Comparison of ENCODE assay signal across 19 cellular contexts in genomic region chr12:49415426-49416040, GRCh38.
"Had no signal": no experiment of that assay in that cellular context is flagged by ENCODE, and none has a peak within 500 bp of the region (broad histone marks: within the 10 kb centered on the region; RNA-seq: fewer than 3 reads in every experiment).

No MANE protein-coding gene starts in this region.

- H3K4me1 ChIP-seq: adrenal gland, tibial nerve had no signal

- DNase-seq: activated CD4-positive, alpha-beta T cell treated with anti-CD3 and anti-CD28 coated beads, Interleukin-2, amount 50 U/mL, for 4 hours; activated naive CD4-positive, alpha-beta T cell treated with Interleukin-2 at 50 U/mL for 16 hours; adrenal gland; dorsolateral prefrontal cortex; endodermal cell; heart right ventricle; naive B cell; retina; stimulated activated CD4-positive, alpha-beta T cell treated with anti-CD3 and anti-CD28 coated beads, Interleukin-4, amount 100 ng/mL, for 1 hour; stimulated activated naive CD4-positive, alpha-beta T cell treated with Interleukin-2 at 50 U/mL for 16 hours; substantia nigra; T-helper 9 cell had no signal

- H3K9me3 ChIP-seq: adrenal gland, gastroesophageal sphincter, heart right ventricle, neutrophil, tibial nerve had no signal

- H3K36me3 ChIP-seq: adrenal gland, cardiac muscle cell, gastroesophageal sphincter, heart right ventricle, neutrophil, tibial nerve had no signal

- H3K27me3 ChIP-seq: adrenal gland, cardiac muscle cell, dorsolateral prefrontal cortex, gastroesophageal sphincter, heart right ventricle, neutrophil, tibial nerve had no signal

- ATAC-seq: activated CD4-positive, CD25-positive, alpha-beta regulatory T cell treated with anti-CD3 and anti-CD28 coated beads, Interleukin-2, amount 50 U/mL, for 24 hours; activated T-helper 17 cell treated with anti-CD3 and anti-CD28 coated beads, Interleukin-2, amount 50 U/mL, for 72 hours; gastroesophageal sphincter; heart right ventricle had no signal

- H3K27ac ChIP-seq: adrenal gland, cardiac muscle cell, dorsolateral prefrontal cortex, gastroesophageal sphincter, heart right ventricle, neutrophil, tibial nerve had no signal

- H3K4me3 ChIP-seq: adrenal gland, cardiac muscle cell, dorsolateral prefrontal cortex, gastroesophageal sphincter, heart right ventricle, lung, tibial nerve had no signal
